ENCODE assay signal across 11 cellular contexts in genomic region chr2:191231995-191232394, GRCh38. TPM values are rescaled to one million over a fixed set of nuclear protein-coding genes. Genes with fewer than 3 reads are reported as not detected.
A peak's percentile ranks its signal among the peaks of the same experiment; 100 is the strongest.
DNase-seq lines count a peak whose midpoint lies in the region; ATAC-seq and TF ChIP-seq lines count a peak whose summit lies in the region.
"Had no signal": no experiment of that assay in that cellular context is flagged by ENCODE, and none has a peak within 500 bp of the region (broad histone marks: within the 10 kb centered on the region; RNA-seq: fewer than 3 reads in every experiment).

No MANE protein-coding gene starts in this region.

- H3K36me3 ChIP-seq in heart left ventricle (no peaks in the 10 kb centered on the region), right atrium auricular region (no peaks in the 10 kb centered on the region), ascending aorta (no peaks in the 10 kb centered on the region), vagina (no peaks in the 10 kb centered on the region)

- no peak overlapping the region for H3K4me3 ChIP-seq in heart left ventricle
- H3K4me3 ChIP-seq in right atrium auricular region = no peak overlapping the region
- no peak overlapping the region for H3K4me3 ChIP-seq in ascending aorta
- no peak overlapping the region for H3K4me3 ChIP-seq in vagina

- H3K9me3 ChIP-seq in heart left ventricle = no peaks in the 10 kb centered on the region
- H3K9me3 ChIP-seq in right atrium auricular region = no peaks in the 10 kb centered on the region
- H3K9me3 ChIP-seq in ascending aorta = no peaks in the 10 kb centered on the region
- H3K9me3 ChIP-seq in vagina = no peaks in the 10 kb centered on the region

- H3K27ac ChIP-seq in heart left ventricle (peak overlapping the region in 10 of 12 donors; percentile 2 to 77 (median 63)), right atrium auricular region (peak overlapping the region in 1 of 2 donors; percentile 26), ascending aorta (no peak overlapping the region), vagina (peak overlapping the region; percentile 58)

- H3K27me3 ChIP-seq in heart left ventricle (no peaks in the 10 kb centered on the region), right atrium auricular region (no peaks in the 10 kb centered on the region), ascending aorta (no peaks in the 10 kb centered on the region), vagina (no peaks in the 10 kb centered on the region)

- TF ChIP-seq POLR2A in heart left ventricle (IDR thresholded peaks at IDR 0.05) (no peak), vagina (IDR thresholded peaks at IDR 0.05) (no peak)

- DNase-seq in heart left ventricle (no peak), right atrium auricular region (ENCODE audit: low spot score) (no peak), ascending aorta (ENCODE audit: low spot score in 2 of 2) (no peak), iris pigment epithelial cell (ENCODE audit: low read depth) (peak; percentile 57), vagina (ENCODE audit: extremely low spot score in 2 of 2) (no peak), KG1 (lab: John Stamatoyannopoulos, UW) (no peak), AG08395 (ENCODE audit: low spot score) (no peak)
- DNase-seq: activated naive CD8-positive, alpha-beta T cell treated with anti-CD3 and anti-CD28 coated beads, Interleukin-2, amount 10 ng/mL, durations not matched to agents 7 days and 5 days; CD4-positive, CD25-positive, alpha-beta regulatory T cell; islet precursor cell had no signal

- intact Hi-C loops in heart left ventricle (cut with DNase I) = loop anchor here in 7 of 10 donors (5.0 kb wide), 3 partner anchors 65 to 270 kb away; no protein-coding TSS in a partner anchor
- intact Hi-C loops in ascending aorta (cut with DNase I) = loop anchor here (1.0 to 5.0 kb wide), 2 partner anchors 65 to 269 kb away; no protein-coding TSS in a partner anchor
- intact Hi-C loops in vagina (cut with DNase I) = loop anchor here (5.0 kb wide), 1 partner anchor 270 kb away; no protein-coding TSS in a partner anchor

- ATAC-seq in heart left ventricle = peak in 2 of 4 donors; percentile 21 to 30
- ATAC-seq in GM21526 (IDR thresholded peaks at IDR 0.05; ENCODE audit: low FRiP score, unreplicated experiment) = no peak

- WGBS in heart left ventricle, 4 donors = 52 to 65% (median 57%) methylated on average over 2 of the region's 2 CpGs

- TF ChIP-seq CTCF in heart left ventricle (IDR thresholded peaks at IDR 0.05) (peak; percentile 18 to 66 (median 45)), right atrium auricular region (IDR thresholded peaks at IDR 0.05) (peak in 1 of 2 donors; percentile 57), ascending aorta (IDR thresholded peaks at IDR 0.05) (peak; percentile 18 to 48 (median 34)), vagina (IDR thresholded peaks at IDR 0.05) (peak in 2 of 3 experiments; percentile 29 to 38)

- peaks cover 0 to 32% (median 7%) of the 10 kb centered on the region in 12 donors for H3K4me1 ChIP-seq in heart left ventricle
- H3K4me1 ChIP-seq in right atrium auricular region = peaks cover 0 to 16% of the 10 kb centered on the region in 2 donors
- no peaks in the 10 kb centered on the region for H3K4me1 ChIP-seq in ascending aorta
- peaks cover 8% of the 10 kb centered on the region for H3K4me1 ChIP-seq in vagina

RNA-seq across cellular contexts. Expression of gene MYO1B, which starts 13.2 kb away (rescaled TPM):
- total RNA-seq in heart left ventricle (10 to 100 TPM; 10.8 to 47.3 (median 16.2) TPM), right atrium auricular region (10 to 100 TPM; 11.6 to 14.7 TPM), ascending aorta (27.4 TPM), vagina (43.7 TPM)
- polyA plus RNA-seq in heart left ventricle = 1 to 10 TPM; 7.8 to 9.2 TPM
- total RNA-seq: CD4-positive, CD25-positive, alpha-beta regulatory T cell had no signal
- polyA plus RNA-seq: CD4-positive, CD25-positive, alpha-beta regulatory T cell had no signal

Comparison
In these comparisons a context has a peak if more than half of its experiments do, and no peak if none do; other contexts are left out.
1. H3K27ac ChIP-seq: peak in heart left ventricle (10 of 12) and vagina (single experiment); none in ascending aorta (0 of 2).